In the genomic region with DNA sequence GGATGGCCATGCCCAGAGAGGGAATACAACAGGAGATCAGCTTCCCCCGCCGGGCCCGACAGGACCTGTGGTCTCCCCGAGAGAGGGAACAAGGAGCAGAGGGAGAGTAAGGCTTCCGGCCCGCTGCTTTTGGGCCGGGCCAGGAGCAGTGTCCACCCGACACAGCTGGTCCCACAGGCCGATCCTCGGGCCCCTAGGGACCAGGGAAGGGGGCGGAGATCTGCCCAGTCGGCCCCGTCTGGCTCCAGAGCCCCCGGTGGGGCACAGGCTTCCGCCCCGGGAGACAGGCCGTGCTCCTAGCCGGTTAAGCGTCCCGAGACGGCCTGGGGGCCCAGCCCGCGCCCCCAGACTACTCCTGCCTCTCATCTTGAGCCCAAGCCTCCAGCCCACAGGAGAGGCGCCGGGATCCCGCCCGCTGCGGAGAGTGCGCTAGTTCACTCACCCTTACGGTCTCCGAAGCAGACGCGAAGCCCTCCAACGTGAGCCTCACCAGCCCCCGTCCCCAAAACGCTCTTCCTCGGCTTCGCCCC, we compare ENCODE assay signal across 1 cellular context.
A peak's percentile ranks its signal among the peaks of the same experiment; 100 is the strongest.
TF ChIP-seq lines count a peak whose summit lies in the region.

A gene (minus strand): TSS at position 526 of the 530 bp plus-strand sequence. CDS start 6,635 bp downstream, outside the sequence.

TF ChIP-seq in K562, 482 proteins besides CTCF, POLR2A, EP300 and RAD21 (continued from another document and continues in another):
- TF ChIP-seq, protein P1, sequence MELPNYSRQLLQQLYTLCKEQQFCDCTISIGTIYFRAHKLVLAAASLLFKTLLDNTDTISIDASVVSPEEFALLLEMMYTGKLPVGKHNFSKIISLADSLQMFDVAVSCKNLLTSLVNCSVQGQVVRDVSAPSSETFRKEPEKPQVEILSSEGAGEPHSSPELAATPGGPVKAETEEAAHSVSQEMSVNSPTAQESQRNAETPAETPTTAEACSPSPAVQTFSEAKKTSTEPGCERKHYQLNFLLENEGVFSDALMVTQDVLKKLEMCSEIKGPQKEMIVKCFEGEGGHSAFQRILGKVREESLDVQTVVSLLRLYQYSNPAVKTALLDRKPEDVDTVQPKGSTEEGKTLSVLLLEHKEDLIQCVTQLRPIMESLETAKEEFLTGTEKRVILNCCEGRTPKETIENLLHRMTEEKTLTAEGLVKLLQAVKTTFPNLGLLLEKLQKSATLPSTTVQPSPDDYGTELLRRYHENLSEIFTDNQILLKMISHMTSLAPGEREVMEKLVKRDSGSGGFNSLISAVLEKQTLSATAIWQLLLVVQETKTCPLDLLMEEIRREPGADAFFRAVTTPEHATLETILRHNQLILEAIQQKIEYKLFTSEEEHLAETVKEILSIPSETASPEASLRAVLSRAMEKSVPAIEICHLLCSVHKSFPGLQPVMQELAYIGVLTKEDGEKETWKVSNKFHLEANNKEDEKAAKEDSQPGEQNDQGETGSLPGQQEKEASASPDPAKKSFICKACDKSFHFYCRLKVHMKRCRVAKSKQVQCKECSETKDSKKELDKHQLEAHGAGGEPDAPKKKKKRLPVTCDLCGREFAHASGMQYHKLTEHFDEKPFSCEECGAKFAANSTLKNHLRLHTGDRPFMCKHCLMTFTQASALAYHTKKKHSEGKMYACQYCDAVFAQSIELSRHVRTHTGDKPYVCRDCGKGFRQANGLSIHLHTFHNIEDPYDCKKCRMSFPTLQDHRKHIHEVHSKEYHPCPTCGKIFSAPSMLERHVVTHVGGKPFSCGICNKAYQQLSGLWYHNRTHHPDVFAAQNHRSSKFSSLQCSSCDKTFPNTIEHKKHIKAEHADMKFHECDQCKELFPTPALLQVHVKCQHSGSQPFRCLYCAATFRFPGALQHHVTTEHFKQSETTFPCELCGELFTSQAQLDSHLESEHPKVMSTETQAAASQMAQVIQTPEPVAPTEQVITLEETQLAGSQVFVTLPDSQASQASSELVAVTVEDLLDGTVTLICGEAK (IDR thresholded peaks at IDR 0.05), result no peak
- TF ChIP-seq, protein P1 (CRISPR knock-in tag; IDR thresholded peaks at IDR 0.05), result no peak
- no peak for TF ChIP-seq ZNF134 (CRISPR knock-in tag; conservative IDR thresholded peaks at IDR 0.05)
- no peak for TF ChIP-seq ZNF12 (CRISPR knock-in tag; IDR thresholded peaks at IDR 0.05)
- peak; percentile 79 for TF ChIP-seq HNRNPLL (IDR thresholded peaks at IDR 0.05; ENCODE audit: low read depth, low read length, poor library complexity, severe bottlenecking)
- TF ChIP-seq, protein P2, sequence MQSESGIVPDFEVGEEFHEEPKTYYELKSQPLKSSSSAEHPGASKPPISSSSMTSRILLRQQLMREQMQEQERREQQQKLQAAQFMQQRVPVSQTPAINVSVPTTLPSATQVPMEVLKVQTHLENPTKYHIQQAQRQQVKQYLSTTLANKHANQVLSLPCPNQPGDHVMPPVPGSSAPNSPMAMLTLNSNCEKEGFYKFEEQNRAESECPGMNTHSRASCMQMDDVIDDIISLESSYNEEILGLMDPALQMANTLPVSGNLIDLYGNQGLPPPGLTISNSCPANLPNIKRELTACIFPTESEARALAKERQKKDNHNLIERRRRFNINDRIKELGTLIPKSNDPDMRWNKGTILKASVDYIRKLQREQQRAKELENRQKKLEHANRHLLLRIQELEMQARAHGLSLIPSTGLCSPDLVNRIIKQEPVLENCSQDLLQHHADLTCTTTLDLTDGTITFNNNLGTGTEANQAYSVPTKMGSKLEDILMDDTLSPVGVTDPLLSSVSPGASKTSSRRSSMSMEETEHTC (IDR thresholded peaks at IDR 0.05), result no peak
- no peak for TF ChIP-seq POLR3G (IDR thresholded peaks at IDR 0.05; ENCODE audit: extremely low read depth, insufficient read length, insufficient replicate concordance)
- TF ChIP-seq RBM15 (IDR thresholded peaks at IDR 0.05; ENCODE audit: insufficient read depth, low read length), result no peak
- no peak for TF ChIP-seq ZNF23 (CRISPR knock-in tag; IDR thresholded peaks at IDR 0.05)
- TF ChIP-seq JUND (IDR thresholded peaks at IDR 0.05; ENCODE audit: borderline replicate concordance, low read depth, low read length), result no peak
- TF ChIP-seq JUND (tag; IDR thresholded peaks at IDR 0.05; ENCODE audit: borderline replicate concordance, low read depth, low read length), result no peak
- no peak for TF ChIP-seq BRD4 (IDR thresholded peaks at IDR 0.05)
- 0 out of 2 replicates have a peak, but pooled peaks have one; percentile 14 for TF ChIP-seq FOXJ2 (tag; IDR thresholded peaks at IDR 0.05)
- TF ChIP-seq NRF1 (conservative IDR thresholded peaks at IDR 0.05 in 1 of 2, IDR thresholded peaks at IDR 0.05 in 1 of 2), result no peak
- no peak for TF ChIP-seq PHB (CRISPR knock-in tag; IDR thresholded peaks at IDR 0.05)
- no peak for TF ChIP-seq MEIS2 (IDR thresholded peaks at IDR 0.05; ENCODE audit: partially characterized antibody)
- no peak for TF ChIP-seq MED1 (CRISPR knock-in tag; IDR thresholded peaks at IDR 0.05; ENCODE audit: borderline replicate concordance)
- TF ChIP-seq RFX7 (CRISPR knock-in tag; IDR thresholded peaks at IDR 0.05), result no peak
- TF ChIP-seq MTA1 (IDR thresholded peaks at IDR 0.05; ENCODE audit: borderline replicate concordance), result no peak
- 0 out of 2 replicates have a peak, but pooled peaks have one; percentile 40 for TF ChIP-seq ETV1 (tag; conservative IDR thresholded peaks at IDR 0.05; ENCODE audit: low read depth)
- TF ChIP-seq, protein P3, sequence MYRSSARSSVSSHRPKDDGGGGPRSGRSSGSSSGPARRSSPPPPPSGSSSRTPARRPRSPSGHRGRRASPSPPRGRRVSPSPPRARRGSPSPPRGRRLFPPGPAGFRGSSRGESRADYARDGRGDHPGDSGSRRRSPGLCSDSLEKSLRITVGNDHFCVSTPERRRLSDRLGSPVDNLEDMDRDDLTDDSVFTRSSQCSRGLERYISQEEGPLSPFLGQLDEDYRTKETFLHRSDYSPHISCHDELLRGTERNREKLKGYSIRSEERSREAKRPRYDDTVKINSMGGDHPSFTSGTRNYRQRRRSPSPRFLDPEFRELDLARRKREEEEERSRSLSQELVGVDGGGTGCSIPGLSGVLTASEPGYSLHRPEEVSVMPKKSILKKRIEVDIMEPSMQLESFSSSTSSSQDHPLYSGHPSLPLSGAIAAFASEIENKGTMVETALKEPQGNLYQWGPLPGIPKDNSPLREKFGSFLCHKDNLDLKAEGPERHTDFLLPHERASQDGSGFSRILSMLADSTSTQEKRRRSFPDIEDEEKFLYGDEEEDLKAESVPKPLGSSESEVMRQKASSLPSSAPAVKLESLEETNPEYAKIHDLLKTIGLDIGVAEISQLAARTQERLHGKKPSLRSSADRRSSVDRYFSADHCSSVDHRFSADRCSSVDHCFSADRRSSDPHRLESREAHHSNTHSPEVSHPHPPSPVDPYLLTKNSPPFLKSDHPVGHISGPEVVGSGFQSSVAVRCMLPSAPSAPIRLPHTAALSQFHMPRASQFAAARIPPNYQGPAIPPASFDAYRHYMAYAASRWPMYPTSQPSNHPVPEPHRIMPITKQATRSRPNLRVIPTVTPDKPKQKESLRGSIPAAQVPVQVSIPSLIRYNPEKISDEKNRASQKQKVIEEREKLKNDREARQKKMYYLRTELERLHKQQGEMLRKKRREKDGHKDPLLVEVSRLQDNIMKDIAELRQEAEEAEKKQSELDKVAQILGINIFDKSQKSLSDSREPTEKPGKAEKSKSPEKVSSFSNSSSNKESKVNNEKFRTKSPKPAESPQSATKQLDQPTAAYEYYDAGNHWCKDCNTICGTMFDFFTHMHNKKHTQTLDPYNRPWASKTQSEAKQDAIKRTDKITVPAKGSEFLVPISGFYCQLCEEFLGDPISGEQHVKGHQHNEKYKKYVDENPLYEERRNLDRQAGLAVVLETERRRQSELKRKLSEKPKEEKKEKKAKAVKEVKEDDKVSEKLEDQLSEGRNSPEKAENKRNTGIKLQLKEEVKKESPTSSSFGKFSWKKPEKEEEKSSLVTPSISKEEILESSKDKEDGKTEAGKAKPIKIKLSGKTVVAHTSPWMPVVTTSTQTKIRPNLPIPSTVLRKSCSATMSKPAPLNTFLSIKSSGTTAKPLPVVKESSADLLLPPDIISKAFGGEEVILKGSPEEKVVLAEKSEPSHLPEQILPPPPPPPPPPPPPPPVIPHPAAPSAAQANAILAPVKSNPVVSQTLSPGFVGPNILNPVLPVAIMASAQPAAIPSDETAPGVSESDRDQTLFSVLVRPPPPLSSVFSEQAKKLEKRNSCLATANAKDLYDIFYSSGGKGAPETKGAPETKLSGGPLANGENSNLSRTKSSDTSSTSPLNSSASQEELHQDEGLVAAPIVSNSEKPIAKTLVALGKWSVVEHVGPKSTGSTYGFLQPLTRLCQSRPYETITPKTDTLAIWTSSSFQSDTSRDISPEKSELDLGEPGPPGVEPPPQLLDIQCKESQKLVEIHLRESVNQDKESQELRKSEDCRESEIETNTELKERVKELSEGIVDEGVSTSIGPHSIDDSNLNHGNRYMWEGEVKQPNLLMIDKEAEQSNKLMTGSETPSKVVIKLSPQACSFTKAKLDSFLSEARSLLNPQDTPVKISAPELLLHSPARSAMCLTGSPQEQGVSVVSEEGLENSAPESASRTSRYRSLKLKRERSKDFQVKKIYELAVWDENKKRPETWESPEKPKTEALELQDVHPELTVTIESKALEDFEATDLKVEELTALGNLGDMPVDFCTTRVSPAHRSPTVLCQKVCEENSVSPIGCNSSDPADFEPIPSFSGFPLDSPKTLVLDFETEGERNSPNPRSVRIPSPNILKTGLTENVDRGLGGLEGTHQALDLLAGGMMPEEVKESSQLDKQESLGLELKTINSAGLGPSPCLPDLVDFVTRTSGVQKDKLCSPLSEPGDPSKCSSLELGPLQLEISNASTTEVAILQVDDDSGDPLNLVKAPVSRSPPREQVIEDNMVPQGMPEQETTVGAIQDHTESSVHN (IDR thresholded peaks at IDR 0.05; ENCODE audit: borderline replicate concordance in 1 of 2, low read depth in 1 of 2), result no peak
- TF ChIP-seq, protein P4, sequence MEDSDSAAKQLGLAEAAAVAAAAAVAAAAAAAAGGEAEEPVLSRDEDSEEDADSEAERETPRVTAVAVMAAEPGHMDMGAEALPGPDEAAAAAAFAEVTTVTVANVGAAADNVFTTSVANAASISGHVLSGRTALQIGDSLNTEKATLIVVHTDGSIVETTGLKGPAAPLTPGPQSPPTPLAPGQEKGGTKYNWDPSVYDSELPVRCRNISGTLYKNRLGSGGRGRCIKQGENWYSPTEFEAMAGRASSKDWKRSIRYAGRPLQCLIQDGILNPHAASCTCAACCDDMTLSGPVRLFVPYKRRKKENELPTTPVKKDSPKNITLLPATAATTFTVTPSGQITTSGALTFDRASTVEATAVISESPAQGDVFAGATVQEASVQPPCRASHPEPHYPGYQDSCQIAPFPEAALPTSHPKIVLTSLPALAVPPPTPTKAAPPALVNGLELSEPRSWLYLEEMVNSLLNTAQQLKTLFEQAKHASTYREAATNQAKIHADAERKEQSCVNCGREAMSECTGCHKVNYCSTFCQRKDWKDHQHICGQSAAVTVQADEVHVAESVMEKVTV (CRISPR knock-in tag; IDR thresholded peaks at IDR 0.05), result no peak
- peak; percentile 56 for TF ChIP-seq RBBP5 (IDR thresholded peaks at IDR 0.05; ENCODE audit: borderline replicate concordance, insufficient read depth, low read length, poor library complexity, severe bottlenecking)
- TF ChIP-seq NFRKB (IDR thresholded peaks at IDR 0.05; ENCODE audit: low read depth), result 0 out of 2 replicates have a peak, but pooled peaks have one; percentile 9
- TF ChIP-seq, protein P5, sequence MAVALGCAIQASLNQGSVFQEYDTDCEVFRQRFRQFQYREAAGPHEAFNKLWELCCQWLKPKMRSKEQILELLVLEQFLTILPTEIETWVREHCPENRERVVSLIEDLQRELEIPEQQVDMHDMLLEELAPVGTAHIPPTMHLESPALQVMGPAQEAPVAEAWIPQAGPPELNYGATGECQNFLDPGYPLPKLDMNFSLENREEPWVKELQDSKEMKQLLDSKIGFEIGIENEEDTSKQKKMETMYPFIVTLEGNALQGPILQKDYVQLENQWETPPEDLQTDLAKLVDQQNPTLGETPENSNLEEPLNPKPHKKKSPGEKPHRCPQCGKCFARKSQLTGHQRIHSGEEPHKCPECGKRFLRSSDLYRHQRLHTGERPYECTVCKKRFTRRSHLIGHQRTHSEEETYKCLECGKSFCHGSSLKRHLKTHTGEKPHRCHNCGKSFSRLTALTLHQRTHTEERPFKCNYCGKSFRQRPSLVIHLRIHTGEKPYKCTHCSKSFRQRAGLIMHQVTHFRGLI (CRISPR knock-in tag; IDR thresholded peaks at IDR 0.05), result no peak
- TF ChIP-seq, protein P6, sequence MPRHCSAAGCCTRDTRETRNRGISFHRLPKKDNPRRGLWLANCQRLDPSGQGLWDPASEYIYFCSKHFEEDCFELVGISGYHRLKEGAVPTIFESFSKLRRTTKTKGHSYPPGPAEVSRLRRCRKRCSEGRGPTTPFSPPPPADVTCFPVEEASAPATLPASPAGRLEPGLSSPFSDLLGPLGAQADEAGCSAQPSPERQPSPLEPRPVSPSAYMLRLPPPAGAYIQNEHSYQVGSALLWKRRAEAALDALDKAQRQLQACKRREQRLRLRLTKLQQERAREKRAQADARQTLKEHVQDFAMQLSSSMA (CRISPR knock-in tag; IDR thresholded peaks at IDR 0.05), result no peak
- TF ChIP-seq KLF16 (IDR thresholded peaks at IDR 0.05), result no peak
- no peak for TF ChIP-seq SMARCA4 (IDR thresholded peaks at IDR 0.05)
- TF ChIP-seq ZNF764 (CRISPR knock-in tag; IDR thresholded peaks at IDR 0.05; ENCODE audit: low read depth), result no peak
- no peak for TF ChIP-seq HDAC2 (IDR thresholded peaks at IDR 0.05)
- no peak for TF ChIP-seq FIP1L1 (IDR thresholded peaks at IDR 0.05; ENCODE audit: low read depth, low read length, poor library complexity, severe bottlenecking)
